Comparison of ENCODE assay signal across 8 cellular contexts in the genomic region with DNA sequence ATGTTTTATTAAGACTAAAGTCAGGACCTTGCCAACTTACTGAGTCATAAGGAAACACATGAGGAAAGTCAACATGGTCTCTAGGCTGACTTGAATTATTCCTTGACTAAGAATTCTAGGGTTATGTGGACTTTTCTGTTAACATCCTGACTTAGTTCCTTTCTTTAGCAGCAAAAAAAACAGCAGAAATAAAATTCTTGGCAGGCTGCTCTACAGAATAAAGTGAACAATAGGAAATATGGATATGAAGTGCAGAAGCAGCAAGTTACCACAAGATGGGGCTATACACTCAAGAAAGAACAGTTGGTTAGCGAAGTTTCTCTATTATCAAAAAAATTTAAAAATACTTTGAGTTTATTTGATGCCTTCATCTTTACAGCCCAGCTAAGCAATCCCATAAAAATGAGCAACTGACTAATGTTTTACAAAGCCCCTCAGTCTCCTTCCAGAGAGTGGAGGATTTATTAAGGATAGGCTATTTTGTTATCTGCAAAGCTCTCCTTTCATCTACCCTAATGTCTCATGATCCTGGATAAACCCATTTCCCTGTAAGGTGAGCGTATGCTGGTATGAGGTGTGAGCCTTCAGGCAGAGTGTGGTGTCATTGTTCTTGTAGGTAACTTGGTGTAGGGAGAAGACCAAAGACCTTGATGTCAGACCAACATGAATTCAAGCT. TPM values are rescaled to one million over a fixed set of nuclear protein-coding genes. Genes with fewer than 3 reads are reported as not detected.
DNase-seq lines count a peak whose midpoint lies in the region; ATAC-seq and TF ChIP-seq lines count a peak whose summit lies in the region.

No MANE protein-coding gene starts in this region.

- H3K9me3 ChIP-seq in SK-N-MC (ENCODE audit: low read depth, low read length) (no peaks in the 10 kb centered on the region), psoas muscle (no peaks in the 10 kb centered on the region)

- ATAC-seq in stimulated activated naive CD8-positive, alpha-beta T cell treated with anti-CD3 and anti-CD28 coated beads, Interleukin-15, Interleukin-2, amounts not matched to agents 100 U/mL and 50 U/mL, for 24 hours = peak; percentile 32
- no peak for ATAC-seq in stimulated activated naive CD8-positive, alpha-beta T cell treated with anti-CD3 and anti-CD28 coated beads, Interleukin-15, amount 100 ng/mL, for 72 hours
- ATAC-seq in psoas muscle = peak in 3 of 4 donors; percentile 52 to 78 (median 63)
- ATAC-seq in HG03108 (IDR thresholded peaks at IDR 0.05; ENCODE audit: unreplicated experiment) = no peak

- no peaks in the 10 kb centered on the region for H3K36me3 Mint-ChIP-seq in T-helper 2 cell treated with Interferon-gamma antibody and Interleukin-4, amounts not matched to agents 5 μg/mL and 100 μg/mL, for 36 hours (ENCODE audit: low read depth)

- H3K27ac Mint-ChIP-seq in stimulated activated naive CD8-positive, alpha-beta T cell treated with anti-CD3 and anti-CD28 coated beads, Interleukin-15, amount 100 ng/mL, for 72 hours = no peak overlapping the region
- H3K27ac Mint-ChIP-seq in T-helper 2 cell treated with Interferon-gamma antibody and Interleukin-4, amounts not matched to agents 5 μg/mL and 100 μg/mL, for 36 hours = no peak overlapping the region

- no peaks in the 10 kb centered on the region for H3K9me3 Mint-ChIP-seq in stimulated activated naive CD8-positive, alpha-beta T cell treated with anti-CD3 and anti-CD28 coated beads, Interleukin-15, amount 100 ng/mL, for 72 hours
- no peaks in the 10 kb centered on the region for H3K9me3 Mint-ChIP-seq in T-helper 2 cell treated with Interferon-gamma antibody and Interleukin-4, amounts not matched to agents 5 μg/mL and 100 μg/mL, for 36 hours

- H3K27ac ChIP-seq in SK-N-MC (no peak overlapping the region), psoas muscle (no peak overlapping the region)

- peaks cover 9% of the 10 kb centered on the region for H3K27me3 Mint-ChIP-seq in stimulated activated naive CD8-positive, alpha-beta T cell treated with anti-CD3 and anti-CD28 coated beads, Interleukin-15, amount 100 ng/mL, for 72 hours
- peaks cover 4% of the 10 kb centered on the region for H3K27me3 Mint-ChIP-seq in T-helper 2 cell treated with Interferon-gamma antibody and Interleukin-4, amounts not matched to agents 5 μg/mL and 100 μg/mL, for 36 hours (ENCODE audit: low read depth)

- no peak for DNase-seq in stimulated activated naive CD8-positive, alpha-beta T cell treated with anti-CD3 and anti-CD28 coated beads, Interleukin-15, Interleukin-2, amounts not matched to agents 100 U/mL and 50 U/mL, for 24 hours
- no peak for DNase-seq in stimulated activated naive CD8-positive, alpha-beta T cell treated with anti-CD3 and anti-CD28 coated beads, Interleukin-15, amount 100 ng/mL, for 72 hours
- peak; percentile 58 for DNase-seq in NB4 (ENCODE audit: low read depth)
- DNase-seq in SK-N-MC (ENCODE audit: low read depth, low spot score) = peak; percentile 55
- DNase-seq in fibroblast of pulmonary artery (ENCODE audit: low read depth) = peak; percentile 83
- DNase-seq in psoas muscle = no peak
- no peak for DNase-seq in T-helper 2 cell treated with Interferon-gamma antibody and Interleukin-4, amounts not matched to agents 5 μg/mL and 100 μg/mL, for 36 hours (ENCODE audit: low spot score)

- TF ChIP-seq CTCF in NB4 (IDR thresholded peaks at IDR 0.05; ENCODE audit: low read depth, low read length) (peak; percentile 66), fibroblast of pulmonary artery (IDR thresholded peaks at IDR 0.05; ENCODE audit: low read length, missing control alignments) (peak; percentile 84), psoas muscle (IDR thresholded peaks at IDR 0.05) (peak; percentile 84)

- H3K36me3 ChIP-seq in SK-N-MC (ENCODE audit: insufficient read depth, low read length) (no peaks in the 10 kb centered on the region), psoas muscle (ENCODE audit: insufficient read depth in 1 of 2, low read depth in 1 of 2) (no peaks in the 10 kb centered on the region)

- no peaks in the 10 kb centered on the region for H3K4me1 Mint-ChIP-seq in stimulated activated naive CD8-positive, alpha-beta T cell treated with anti-CD3 and anti-CD28 coated beads, Interleukin-15, amount 100 ng/mL, for 72 hours
- peaks cover 3% of the 10 kb centered on the region for H3K4me1 Mint-ChIP-seq in T-helper 2 cell treated with Interferon-gamma antibody and Interleukin-4, amounts not matched to agents 5 μg/mL and 100 μg/mL, for 36 hours (ENCODE audit: low read depth)

- intact Hi-C loops in psoas muscle (cut with DNase I) = loop anchor here (1.0 to 5.0 kb wide), 5 partner anchors 55 to 645 kb away; no protein-coding TSS in a partner anchor

- no peak for TF ChIP-seq POLR2A in NB4 (IDR thresholded peaks at IDR 0.05; ENCODE audit: extremely low read depth, insufficient read length)

- H3K4me1 ChIP-seq in psoas muscle = no peaks in the 10 kb centered on the region

- H3K9ac ChIP-seq in SK-N-MC (ENCODE audit: insufficient read length) = no peak overlapping the region

- H3K27me3 ChIP-seq in psoas muscle (ENCODE audit: insufficient read depth in 3 of 3, low read length in 2 of 3) = peaks cover 0 to 11% (median under 1%) of the 10 kb centered on the region in 3 donors

- no peak overlapping the region for H3K4me3 Mint-ChIP-seq in stimulated activated naive CD8-positive, alpha-beta T cell treated with anti-CD3 and anti-CD28 coated beads, Interleukin-15, amount 100 ng/mL, for 72 hours
- H3K4me3 Mint-ChIP-seq in T-helper 2 cell treated with Interferon-gamma antibody and Interleukin-4, amounts not matched to agents 5 μg/mL and 100 μg/mL, for 36 hours = no peak overlapping the region

- H3K4me3 ChIP-seq in NB4 (ENCODE audit: low read depth, low read length) (no peak overlapping the region), SK-N-MC (no peak overlapping the region), fibroblast of pulmonary artery (replicated peaks; ENCODE audit: low read depth, low read length) (no peak overlapping the region), psoas muscle (no peak overlapping the region)

- WGBS in psoas muscle, 3 donors = 20 to 29% (median 24%) methylated on average over 2 of the region's 2 CpGs

RNA-seq across cellular contexts. Expression of a gene that starts 23.1 kb away (rescaled TPM):
- total RNA-seq in psoas muscle = 10 to 100 TPM; 15.6 to 24.4 (median 16.0) TPM
- polyA plus RNA-seq in psoas muscle = 10 to 100 TPM in 2 of 3 donors, 1 to 10 TPM in 1; 8.2 to 11.3 (median 10.7) TPM

RNA-seq across cellular contexts. Expression of a gene that starts 40.1 kb away (rescaled TPM):
- total RNA-seq in psoas muscle = under 1 TPM in 1 of 4 donors, not detected in 3; 0.39 TPM
- polyA plus RNA-seq in psoas muscle = under 1 TPM; 0.01 to 0.09 (median 0.04) TPM

Comparison
In these comparisons a context has a peak if more than half of its experiments do, and no peak if none do; other contexts are left out.
1. ATAC-seq: peak in stimulated activated naive CD8-positive, alpha-beta T cell treated with anti-CD3 and anti-CD28 coated beads, Interleukin-15, Interleukin-2, amounts not matched to agents 100 U/mL and 50 U/mL, for 24 hours (single experiment) and psoas muscle (3 of 4); none in stimulated activated naive CD8-positive, alpha-beta T cell treated with anti-CD3 and anti-CD28 coated beads, Interleukin-15, amount 100 ng/mL, for 72 hours (single experiment) and HG03108 (single experiment).
2. DNase-seq: peak in NB4 (single experiment), SK-N-MC (single experiment) and fibroblast of pulmonary artery (single experiment); none in stimulated activated naive CD8-positive, alpha-beta T cell treated with anti-CD3 and anti-CD28 coated beads, Interleukin-15, Interleukin-2, amounts not matched to agents 100 U/mL and 50 U/mL, for 24 hours (single experiment), stimulated activated naive CD8-positive, alpha-beta T cell treated with anti-CD3 and anti-CD28 coated beads, Interleukin-15, amount 100 ng/mL, for 72 hours (0 of 2), psoas muscle (0 of 2) and T-helper 2 cell treated with Interferon-gamma antibody and Interleukin-4, amounts not matched to agents 5 μg/mL and 100 μg/mL, for 36 hours (single experiment).
3. Peak in every context shown above with its lines, with median percentiles within 50 percentile points of each other: CTCF ChIP-seq.